In genomic region chr1:87953732-87954344, GRCh38 we compare ENCODE assay signal across 8 cellular contexts.
DNase-seq lines count a peak whose midpoint lies in the region; ATAC-seq and TF ChIP-seq lines count a peak whose summit lies in the region.

No MANE protein-coding gene starts in this region.

- CTCF ChIA-PET in HCT116 (lab: Charles Lee) = interaction anchor here (0.7 to 1.7 kb wide), 20 partner anchors 9 to 674 kb away, joined by 3 to 18 read pairs (median 4); no protein-coding TSS in a partner anchor

- TF ChIP-seq CTCF in HCT116 (IDR thresholded peaks at IDR 0.05 in 2 of 3, conservative IDR thresholded peaks at IDR 0.05 in 1 of 3; ENCODE audit: borderline replicate concordance in 1 of 3, insufficient read depth in 1 of 3, low read depth in 2 of 3, low read length in 2 of 3) = peak; percentile 73 to 89 (median 87)
- peak; percentile 93 for TF ChIP-seq CTCF in SU-DHL-6 (IDR thresholded peaks at IDR 0.05; ENCODE audit: insufficient read depth, low read length, poor library complexity, severe bottlenecking)
- peak; percentile 50 to 79 (median 58) for TF ChIP-seq CTCF in sigmoid colon (IDR thresholded peaks at IDR 0.05)

- H3K9me2 ChIP-seq in HCT116 (ENCODE audit: insufficient read depth) = no peaks in the 10 kb centered on the region
- H3K9me2 ChIP-seq in SU-DHL-6 (replicated peaks; ENCODE audit: insufficient read depth, low read length) = no peaks in the 10 kb centered on the region

- WGBS in sigmoid colon, 2 donors = 6 to 12% methylated on average over 3 of the region's 3 CpGs

- RAD21 ChIA-PET in HCT116 (lab: Charles Lee; ENCODE audit: low non-redundant PET in 1 of 2, low total read pairs in 2 of 2, uncharacterized antibody in 2 of 2, unreplicated experiment in 2 of 2) = interaction anchor here in 1 of 2 experiments (0.6 kb wide), 1 partner anchor 659 kb away, joined by 3 read pairs; no protein-coding TSS in a partner anchor

- H3K9ac ChIP-seq in HCT116 (ENCODE audit: low read length) (no peak overlapping the region), SU-DHL-6 (ENCODE audit: low read length) (peak overlapping the region; percentile 39)

- no peak for TF ChIP-seq POLR2A in HCT116 (IDR thresholded peaks at IDR 0.05; ENCODE audit: borderline replicate concordance, extremely low read depth, insufficient read depth, insufficient read length)
- no peak for TF ChIP-seq POLR2A in sigmoid colon (IDR thresholded peaks at IDR 0.05)

- TF ChIP-seq EP300 in sigmoid colon (IDR thresholded peaks at IDR 0.05) = peak in 1 of 4 donors; percentile 5

- H3K27ac ChIP-seq in HCT116 (ENCODE audit: low read depth, low read length) (no peak overlapping the region), SU-DHL-6 (ENCODE audit: low read depth, low read length) (peak overlapping the region; percentile 75), sigmoid colon (no peak overlapping the region)

- H2AFZ ChIP-seq in HCT116 (ENCODE audit: low read depth, low read length, poor library complexity, severe bottlenecking) (peak overlapping the region; percentile 67), SU-DHL-6 (ENCODE audit: low read depth, low read length, severe bottlenecking) (peak overlapping the region; percentile 79)

- ATAC-seq in HCT116 (peak; percentile 91), left ventricle myocardium superior (peak; percentile 74)

- no peak overlapping the region for H3K4me2 ChIP-seq in HCT116 (ENCODE audit: low read length)
- H3K4me2 ChIP-seq in SU-DHL-6 (ENCODE audit: low read depth, low read length, poor library complexity, severe bottlenecking) = peak overlapping the region; percentile 43

- no TSS peak for BruUV-seq in HCT116 (replicated peaks; lab: Mats Ljungman, UMichigan)

- intact Hi-C loops in HCT116 (cut with micrococcal nuclease) (loop anchor here (1.0 to 10.0 kb wide), 5 partner anchors 159 to 823 kb away; no protein-coding TSS in a partner anchor), left ventricle myocardium superior (cut with micrococcal nuclease) (loop anchor here (10.0 kb wide), 1 partner anchor 819 kb away; no protein-coding TSS in a partner anchor), sigmoid colon (cut with DNase I) (loop anchor here (2.0 to 5.0 kb wide), 2 partner anchors 627 to 822 kb away; no protein-coding TSS in a partner anchor)

- peak; percentile 85 for TF ChIP-seq RAD21 in HCT116 (IDR thresholded peaks at IDR 0.05; ENCODE audit: low read depth)

- no peak overlapping the region for H3K4me3 ChIP-seq in HCT116 (replicated peaks in 1 of 2; ENCODE audit: low read depth in 1 of 2, low read length in 2 of 2)
- no peak overlapping the region for H3K4me3 ChIP-seq in SU-DHL-6 (ENCODE audit: insufficient read depth, low read length, poor library complexity, severe bottlenecking)
- H3K4me3 ChIP-seq in sigmoid colon = no peak overlapping the region

- POLR2A ChIA-PET in HCT116 (lab: Charles Lee) = interaction anchor here (0.7 to 1.4 kb wide), 2 partner anchors 280 to 625 kb away, joined by 3 to 4 read pairs; partner anchors contain the start of gene LMO4

- H3K27me3 ChIP-seq in HCT116 (ENCODE audit: insufficient read depth, low read length) = no peaks in the 10 kb centered on the region
- H3K27me3 ChIP-seq in SU-DHL-6 (ENCODE audit: low read length) = no peaks in the 10 kb centered on the region
- H3K27me3 ChIP-seq in sigmoid colon = no peaks in the 10 kb centered on the region

- no peaks in the 10 kb centered on the region for H3K9me3 ChIP-seq in HCT116 (ENCODE audit: control insufficient read depth in 1 of 2, insufficient read depth in 1 of 2, low read depth in 1 of 2, low read length in 2 of 2)
- no peaks in the 10 kb centered on the region for H3K9me3 ChIP-seq in SU-DHL-6 (ENCODE audit: insufficient read depth, low read length)
- no peaks in the 10 kb centered on the region for H3K9me3 ChIP-seq in sigmoid colon

- peaks cover 0 to 9% of the 10 kb centered on the region in 2 experiments; a peak in 2 of 4 replicates for H3K4me1 ChIP-seq in HCT116 (ENCODE audit: control insufficient read depth in 1 of 2, insufficient read depth in 2 of 2, low read length in 2 of 2)
- peaks cover 0 to 26% (median 11%) of the 10 kb centered on the region in 4 donors for H3K4me1 ChIP-seq in sigmoid colon

- DNase-seq in GM04504 (ENCODE audit: low read depth) (peak; percentile 64), HCT116 (ENCODE audit: low read depth, low spot score) (peak; percentile 61), NCI-H1092 (lab: John Stamatoyannopoulos, UW) (peak; percentile 59), amniotic epithelial cell (ENCODE audit: low read depth) (peak; percentile 73), left ventricle myocardium superior (peak; percentile 48), sigmoid colon (peak; percentile 77), DMS79 treated with DMSO at 0.1 percent for 48 hours (lab: John Stamatoyannopoulos, UW) (no peak)

- H3K79me2 ChIP-seq in HCT116 (ENCODE audit: insufficient read depth, low read length) (no peaks in the 10 kb centered on the region), SU-DHL-6 (ENCODE audit: insufficient read depth, low read length) (no peaks in the 10 kb centered on the region)

- H4K20me1 ChIP-seq in HCT116 (ENCODE audit: insufficient read depth) (no peaks in the 10 kb centered on the region), SU-DHL-6 (ENCODE audit: low read depth, low read length) (no peaks in the 10 kb centered on the region)

- peaks cover 3% of the 10 kb centered on the region; the same call in 1 of the 2 replicates for H3F3A ChIP-seq in SU-DHL-6 (ENCODE audit: insufficient read depth)

- H3K36me3 ChIP-seq in HCT116 (ENCODE audit: control insufficient read depth in 1 of 2, insufficient read depth in 2 of 2, low read length in 2 of 2) = no peaks in the 10 kb centered on the region
- no peaks in the 10 kb centered on the region for H3K36me3 ChIP-seq in SU-DHL-6 (ENCODE audit: low read length)
- H3K36me3 ChIP-seq in sigmoid colon = no peaks in the 10 kb centered on the region

TF ChIP-seq in HCT116, 20 proteins besides CTCF, POLR2A, EP300 and RAD21:
- TF ChIP-seq EZH2 (IDR thresholded peaks at IDR 0.05) = no peak
- TF ChIP-seq CBX3 (IDR thresholded peaks at IDR 0.05; ENCODE audit: low read depth) = no peak
- TF ChIP-seq ZBTB33 (IDR thresholded peaks at IDR 0.05; ENCODE audit: extremely low read depth, insufficient replicate concordance, low read length) = no peak
- no peak for TF ChIP-seq REST (IDR thresholded peaks at IDR 0.05; ENCODE audit: low read depth)
- TF ChIP-seq EGR1 (IDR thresholded peaks at IDR 0.05; ENCODE audit: low read depth) = no peak
